Comparison of ENCODE assay signal across 9 cellular contexts in genomic region chr19:16074488-16075365, GRCh38. TPM values are rescaled to one million over a fixed set of nuclear protein-coding genes. Genes with fewer than 3 reads are reported as not detected.
DNase-seq lines count a peak whose midpoint lies in the region; ATAC-seq, FAIRE-seq and TF ChIP-seq lines count a peak whose summit lies in the region.
"Had no signal": no experiment of that assay in that cellular context is flagged by ENCODE, and none has a peak within 500 bp of the region (broad histone marks: within the 10 kb centered on the region; RNA-seq: fewer than 3 reads in every experiment).

No MANE protein-coding gene starts in this region.

- H3K27me3 Mint-ChIP-seq in chondrocyte (ENCODE audit: low read depth): no peaks in the 10 kb centered on the region
- peaks cover 9% of the 10 kb centered on the region for H3K27me3 Mint-ChIP-seq in neural crest cell (ENCODE audit: low read depth)

- H3K4me1 ChIP-seq in A549 (peaks cover 43% of the 10 kb centered on the region), HUES64 (ENCODE audit: insufficient read depth, low read length) (peaks cover 16% of the 10 kb centered on the region)

- H3K27ac Mint-ChIP-seq in chondrocyte (ENCODE audit: unreplicated experiment): peak overlapping the region; percentile 91
- H3K27ac Mint-ChIP-seq in neural crest cell (ENCODE audit: unreplicated experiment): peak overlapping the region; percentile 27

- no peak for ATAC-seq in A549

- DNase-seq in A549 (ENCODE audit: low read depth in 1 of 2, low spot score in 1 of 2) (no peak), chondrocyte (ENCODE audit: low spot score) (peak; percentile 50), neural crest cell (ENCODE audit: low read depth, low spot score) (no peak), kidney glomerular epithelial cell (lab: John Stamatoyannopoulos, UW) (no peak), HEK293T (ENCODE audit: extremely low spot score) (no peak), RKO (ENCODE audit: low spot score) (no peak), OCI-M1 (lab: John Stamatoyannopoulos, UW) (no peak)
- DNase-seq: NCI-H1694 had no signal

- CTCF ChIA-PET in A549 (lab: Yijun Ruan, JAX) (interaction anchor here (0.6 to 6.9 kb wide), 7 partner anchors 8 to 1153 kb away, joined by 3 to 36 read pairs (median 4); no protein-coding TSS in a partner anchor), HEK293T (lab: Yijun Ruan, JAX) (interaction anchor here (0.6 to 0.8 kb wide), 3 partner anchors 12 to 48 kb away, joined by 3 to 5 read pairs (median 3); no protein-coding TSS in a partner anchor)

- POLR2A ChIA-PET in A549 (lab: Yijun Ruan, JAX): no interaction called here
- POLR2A ChIA-PET in HEK293T (lab: Yijun Ruan, JAX): interaction anchor here (0.8 to 1.2 kb wide), 4 partner anchors 9 to 36 kb away, joined by 3 read pairs; no protein-coding TSS in a partner anchor

- no peak for FAIRE-seq in A549 (lab: Jason Lieb, UNC)

- no peaks in the 10 kb centered on the region for H3K27me3 ChIP-seq in HUES64 (ENCODE audit: insufficient read depth, low read length)

- peak overlapping the region; percentile 99; the same call in 2 of the 3 replicates for H3K4me3 ChIP-seq in A549
- H3K4me3 ChIP-seq in HUES64 (ENCODE audit: low read length): peak overlapping the region; percentile 82; the same call in 1 of the 2 replicates

- H3K9me3 Mint-ChIP-seq in chondrocyte (ENCODE audit: low read depth) (no peaks in the 10 kb centered on the region), neural crest cell (no peaks in the 10 kb centered on the region)

- H3K9me3 ChIP-seq in A549: no peaks in the 10 kb centered on the region
- H3K9me3 ChIP-seq in HUES64 (ENCODE audit: insufficient read depth, low read depth, low read length): no peaks in the 10 kb centered on the region

- H3K4me2 ChIP-seq in A549: peak overlapping the region; percentile 96

- H3K36me3 Mint-ChIP-seq in chondrocyte (ENCODE audit: low read depth): peaks cover 14% of the 10 kb centered on the region
- H3K36me3 Mint-ChIP-seq in neural crest cell (ENCODE audit: low read depth): peaks cover 3% of the 10 kb centered on the region

- H3K27ac ChIP-seq in A549 (peak overlapping the region; percentile 100), HUES64 (ENCODE audit: low read depth, low read length) (no peak overlapping the region)

- TF ChIP-seq RAD21 in A549 (conservative IDR thresholded peaks at IDR 0.05 in 1 of 2, IDR thresholded peaks at IDR 0.05 in 1 of 2): no peak

- 89% methylated on average over 10 of the region's 10 CpGs for WGBS in A549 (ENCODE audit: missing lambda C conversion rate)
- 93% methylated on average over 10 of the region's 10 CpGs for WGBS in HUES64

- no peak for TF ChIP-seq EP300 in A549 (IDR thresholded peaks at IDR 0.05)

- H3K36me3 ChIP-seq in HUES64 (ENCODE audit: insufficient read depth, low read length): peaks cover 3% of the 10 kb centered on the region; the same call in 1 of the 2 replicates

- TF ChIP-seq POLR2A in A549 (IDR thresholded peaks at IDR 0.05; ENCODE audit: low read length): no peak

- no peak for TF ChIP-seq CTCF in A549 (IDR thresholded peaks at IDR 0.05)
- no peak for TF ChIP-seq CTCF in chondrocyte (IDR thresholded peaks at IDR 0.05)
- no peak for TF ChIP-seq CTCF in neural crest cell (conservative IDR thresholded peaks at IDR 0.05)

- peaks cover 45% of the 10 kb centered on the region for H3K4me1 Mint-ChIP-seq in chondrocyte (ENCODE audit: low read depth)
- H3K4me1 Mint-ChIP-seq in neural crest cell: peaks cover 52% of the 10 kb centered on the region

- no peak overlapping the region for H3K9ac ChIP-seq in HUES64 (ENCODE audit: low read depth, low read length)

- H3K4me3 Mint-ChIP-seq in chondrocyte (ENCODE audit: unreplicated experiment) (peak overlapping the region; percentile 97), neural crest cell (peak overlapping the region; percentile 90)

TF ChIP-seq in A549, 52 proteins besides CTCF, POLR2A, EP300 and RAD21:
- TF ChIP-seq HDAC2 (IDR thresholded peaks at IDR 0.05) (no peak), RNF2 (IDR thresholded peaks at IDR 0.05; ENCODE audit: borderline replicate concordance, low read depth) (no peak), ZFP36 (IDR thresholded peaks at IDR 0.05; ENCODE audit: borderline replicate concordance, partially characterized antibody) (no peak), REST (IDR thresholded peaks at IDR 0.05) (no peak), CEBPB (IDR thresholded peaks at IDR 0.05) (no peak), ZSCAN20 (CRISPR knock-in tag; IDR thresholded peaks at IDR 0.05) (no peak), MYC (IDR thresholded peaks at IDR 0.05; ENCODE audit: borderline replicate concordance, low read length) (no peak)

TF ChIP-seq in HEK293T, 16 proteins besides CTCF, POLR2A, EP300 and RAD21:
- TF ChIP-seq ARNT (IDR thresholded peaks at IDR 0.05): no peak
- no peak for TF ChIP-seq ZNF384 (IDR thresholded peaks at IDR 0.05)
- no peak for TF ChIP-seq L3MBTL2 (conservative IDR thresholded peaks at IDR 0.05)
- TF ChIP-seq LEF1 (IDR thresholded peaks at IDR 0.05; ENCODE audit: borderline replicate concordance): no peak
- TF ChIP-seq PKNOX1 (IDR thresholded peaks at IDR 0.05): no peak
- TF ChIP-seq SUZ12 (IDR thresholded peaks at IDR 0.05): no peak
- TF ChIP-seq FOXM1 (IDR thresholded peaks at IDR 0.05; ENCODE audit: borderline replicate concordance): no peak
- TF ChIP-seq NFRKB (IDR thresholded peaks at IDR 0.05): no peak
- TF ChIP-seq TARDBP (IDR thresholded peaks at IDR 0.05): no peak
- TF ChIP-seq ELF4 (IDR thresholded peaks at IDR 0.05): no peak
TF ChIP-seq in HEK293T: peak in this region for 0.

RNA-seq across cellular contexts. Expression of gene TPM4, which starts 1.6 kb away (rescaled TPM):
- polyA plus RNA-seq in A549 (2011; rRNA removed): 474 and 777 TPM in 2 replicates
- polyA plus RNA-seq in A549 (2012; cell fraction: cytosol; rRNA removed): 359 and 388 TPM in 2 replicates
- 163 and 197 TPM in 2 replicates for polyA plus RNA-seq in A549 (2012; cell fraction: nucleus; rRNA removed)
- 610 to 921 TPM (median 860 TPM) in 3 replicates for polyA plus RNA-seq in A549 (2017; fragmentation: RNase III; extraction: RNeasy Plus Mini Kit Qiagen cat#74134 plus additional on column Dnase treatment)
- polyA minus RNA-seq in A549 (2011; rRNA and poly(A)+ RNA removed): 186 and 201 TPM in 2 replicates
- polyA plus RNA-seq in HUES64 (2013, experiment 1 of 2): 465 TPM
- polyA plus RNA-seq in HUES64 (2013, experiment 2 of 2): 494 TPM
- 774 to 1,188 TPM (median 1,175 TPM) in 3 replicates for total RNA-seq in chondrocyte
- total RNA-seq in neural crest cell: 357 and 373 TPM in 2 replicates

RNA-seq across cellular contexts. Expression of gene RAB8A, which starts 37.0 kb away (rescaled TPM):
- polyA plus RNA-seq in A549 (2011; rRNA removed): 69.4 and 91.4 TPM in 2 replicates
- polyA plus RNA-seq in A549 (2012; cell fraction: cytosol; rRNA removed): 55.9 and 57.1 TPM in 2 replicates
- 32.6 and 35.2 TPM in 2 replicates for polyA plus RNA-seq in A549 (2012; cell fraction: nucleus; rRNA removed)
- 89.2 to 101 TPM (median 90.1 TPM) in 3 replicates for polyA plus RNA-seq in A549 (2017; fragmentation: RNase III; extraction: RNeasy Plus Mini Kit Qiagen cat#74134 plus additional on column Dnase treatment)
- polyA minus RNA-seq in A549 (2011; rRNA and poly(A)+ RNA removed): 99.1 and 130 TPM in 2 replicates
- polyA plus RNA-seq in HUES64 (2013, experiment 1 of 2): 51.4 TPM
- polyA plus RNA-seq in HUES64 (2013, experiment 2 of 2): 55.4 TPM
- total RNA-seq in chondrocyte: 65.5 to 73.7 TPM (median 69.9 TPM) in 3 replicates
- 88.9 and 95.5 TPM in 2 replicates for total RNA-seq in neural crest cell
